13 cellular contexts compared by ENCODE assay signal in the genomic region with DNA sequence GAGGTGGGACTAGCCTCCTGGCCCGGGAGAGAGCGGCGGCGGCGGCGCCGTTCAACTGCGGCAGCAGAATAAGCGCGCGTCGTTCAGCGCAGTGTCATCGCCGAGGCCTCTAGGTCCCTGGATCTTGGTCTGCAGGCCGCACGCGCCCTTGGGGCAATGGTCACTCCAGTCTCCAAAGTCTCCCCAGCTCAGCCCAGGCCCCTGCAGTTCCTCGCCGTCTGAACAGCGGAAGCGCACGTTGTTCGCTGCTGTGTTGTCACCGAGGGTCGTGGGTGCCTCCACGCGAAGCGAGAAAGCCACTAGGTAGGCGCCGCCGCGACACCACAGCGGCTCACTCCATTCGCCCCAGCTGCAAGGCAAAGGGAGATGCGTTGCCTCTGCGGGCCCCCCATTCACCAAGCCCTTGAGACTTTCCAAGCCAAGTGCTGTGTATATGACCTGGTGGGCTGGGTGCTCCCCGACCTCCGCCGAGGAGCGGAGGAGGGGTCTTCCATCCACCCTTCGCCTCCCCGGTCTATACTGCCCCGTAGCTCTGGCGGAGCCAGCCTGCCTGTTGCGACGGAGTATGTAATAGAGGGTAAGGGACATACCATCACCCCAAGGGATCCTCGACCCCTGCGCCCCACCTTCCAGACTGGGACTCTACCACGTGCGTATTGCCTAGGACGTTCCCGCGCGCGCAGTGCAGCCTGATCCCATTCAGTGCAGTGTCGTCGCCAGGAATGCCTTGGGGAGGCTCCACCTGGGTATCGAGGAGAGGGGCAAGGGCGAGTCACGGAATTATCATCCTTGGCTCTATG. TPM values are rescaled to one million over a fixed set of nuclear protein-coding genes. Genes with fewer than 3 reads are reported as not detected.
DNase-seq lines count a peak whose midpoint lies in the region; ATAC-seq and TF ChIP-seq lines count a peak whose summit lies in the region.
"Had no signal": no experiment of that assay in that cellular context is flagged by ENCODE, and none has a peak within 500 bp of the region (broad histone marks: within the 10 kb centered on the region; RNA-seq: fewer than 3 reads in every experiment).

No MANE protein-coding gene starts in this region.

- H3K4me2 ChIP-seq in skeletal muscle satellite cell (ENCODE audit: low read length): peak overlapping the region; percentile 67

- H3K4me3 ChIP-seq in WI38 (ENCODE audit: low read depth, low read length): peak overlapping the region; percentile 32
- H3K4me3 ChIP-seq in foreskin fibroblast (ENCODE audit: low read depth in 1 of 2, low read length in 2 of 2): peak overlapping the region; percentile 7 to 19
- peak overlapping the region; percentile 36 for H3K4me3 ChIP-seq in skeletal muscle satellite cell (ENCODE audit: low read length)

- H3K4me1 ChIP-seq in skeletal muscle satellite cell (ENCODE audit: control insufficient read depth, insufficient read depth, low read length): peaks cover 24% of the 10 kb centered on the region

- H3K9me3 ChIP-seq in skeletal muscle satellite cell (replicated peaks; ENCODE audit: low read length): no peaks in the 10 kb centered on the region
- H3K9me3 ChIP-seq: left lung had no signal

- DNase-seq in NCI-H82 (lab: John Stamatoyannopoulos, UW) (peak; percentile 56), NCI-H82 treated with DMSO at 0.1 percent for 48 hours (lab: John Stamatoyannopoulos, UW; ENCODE audit: unreplicated experiment) (no peak), foreskin fibroblast (peak in 1 of 2 donors; percentile 42)
- DNase-seq: NCI-H1417 treated with DMSO at 0.1 percent for 48 hours; SIG-M5; stimulated activated CD4-positive, alpha-beta T cell treated with anti-CD3 and anti-CD28 coated beads, Interleukin-1b, Interleukin-23, amount 100 ng/mL, for 48 hours had no signal

- no peaks in the 10 kb centered on the region for H3K36me3 ChIP-seq in skeletal muscle satellite cell (ENCODE audit: insufficient read depth, low read length)
- H3K36me3 ChIP-seq: left lung had no signal

- peaks cover 32% of the 10 kb centered on the region for H3K27me3 ChIP-seq in skeletal muscle satellite cell (ENCODE audit: control insufficient read depth, insufficient read depth, low read length)

- TF ChIP-seq CTCF in WI38 (IDR thresholded peaks at IDR 0.05; ENCODE audit: low read depth, low read length) (no peak), foreskin fibroblast (IDR thresholded peaks at IDR 0.05; ENCODE audit: low read depth, low read length) (no peak)

- ATAC-seq in GM19023 (IDR thresholded peaks at IDR 0.05; ENCODE audit: unreplicated experiment) (no peak), GM18519 (IDR thresholded peaks at IDR 0.05; ENCODE audit: low FRiP score, unreplicated experiment) (no peak), HG03521 (IDR thresholded peaks at IDR 0.05; ENCODE audit: unreplicated experiment) (no peak)
- ATAC-seq: left lung had no signal

- no peak overlapping the region for H3K9ac ChIP-seq in skeletal muscle satellite cell (ENCODE audit: low read depth, low read length)

RNA-seq across cellular contexts. Expression of a gene that starts 0.7 kb away (rescaled TPM):
- 1.0 TPM in 1 of 2 replicates, not detected in the other for total RNA-seq in skeletal muscle satellite cell (2012; rRNA removed)

RNA-seq across cellular contexts. Expression of a gene that starts 3.3 kb away (rescaled TPM):
- not detected in 2 replicates for total RNA-seq in skeletal muscle satellite cell (2012; rRNA removed)
- total RNA-seq: dermis microvascular lymphatic vessel endothelial cell, left lung had no signal

RNA-seq across cellular contexts. Expression of a gene that starts 10.5 kb away (rescaled TPM):
- 164 and 179 TPM in 2 replicates for total RNA-seq in skeletal muscle satellite cell (2012; rRNA removed)

RNA-seq across cellular contexts. Expression of a gene that starts 13.8 kb away (rescaled TPM):
- total RNA-seq in skeletal muscle satellite cell (2012; rRNA removed): not detected in 2 replicates
- total RNA-seq: dermis microvascular lymphatic vessel endothelial cell, left lung had no signal
